2 cellular contexts compared by ENCODE assay signal in the genomic region with DNA sequence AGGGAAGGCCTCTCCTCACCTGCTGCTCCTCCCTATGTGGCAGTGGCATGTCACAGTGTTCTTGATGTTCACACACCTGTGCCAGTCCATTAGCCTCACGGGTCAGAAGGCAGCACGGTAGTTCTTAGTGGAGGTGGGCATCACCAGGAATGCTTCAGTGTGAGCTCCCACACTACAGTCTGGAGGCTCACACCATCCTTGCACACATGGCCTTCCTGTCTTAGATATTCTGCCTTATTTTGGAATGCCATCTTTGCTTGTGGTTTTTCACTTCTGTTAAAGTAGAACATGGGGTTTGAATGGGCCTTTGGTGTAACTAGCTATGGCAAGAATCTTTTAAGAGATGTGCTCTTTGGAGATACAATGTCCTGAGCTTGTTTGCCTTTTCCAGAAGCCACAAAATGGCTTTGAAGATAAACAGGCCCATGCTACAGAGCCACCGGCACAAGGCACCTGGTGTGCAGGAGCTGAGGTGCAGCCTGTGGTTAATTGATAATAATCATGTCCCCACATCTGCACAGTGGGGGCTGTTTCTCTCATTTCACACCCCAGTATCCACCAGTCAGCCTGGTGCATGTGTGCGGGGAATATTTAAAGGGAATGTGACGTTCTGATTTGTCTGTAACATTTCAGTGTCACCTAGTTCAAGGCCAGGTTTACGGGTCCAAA.
TF ChIP-seq lines count a peak whose summit lies in the region.

No MANE protein-coding gene starts in this region.

TF ChIP-seq in GM23338, 12 proteins besides CTCF, POLR2A, EP300 and RAD21:
- TF ChIP-seq EZH2 (IDR thresholded peaks at IDR 0.05; ENCODE audit: low read depth, unreplicated experiment) (no peak), POLR2AphosphoS5 (IDR thresholded peaks at IDR 0.05; ENCODE audit: low read depth) (no peak)

TF ChIP-seq in K562, 482 proteins besides CTCF, POLR2A, EP300 and RAD21:
- TF ChIP-seq, protein P1, sequence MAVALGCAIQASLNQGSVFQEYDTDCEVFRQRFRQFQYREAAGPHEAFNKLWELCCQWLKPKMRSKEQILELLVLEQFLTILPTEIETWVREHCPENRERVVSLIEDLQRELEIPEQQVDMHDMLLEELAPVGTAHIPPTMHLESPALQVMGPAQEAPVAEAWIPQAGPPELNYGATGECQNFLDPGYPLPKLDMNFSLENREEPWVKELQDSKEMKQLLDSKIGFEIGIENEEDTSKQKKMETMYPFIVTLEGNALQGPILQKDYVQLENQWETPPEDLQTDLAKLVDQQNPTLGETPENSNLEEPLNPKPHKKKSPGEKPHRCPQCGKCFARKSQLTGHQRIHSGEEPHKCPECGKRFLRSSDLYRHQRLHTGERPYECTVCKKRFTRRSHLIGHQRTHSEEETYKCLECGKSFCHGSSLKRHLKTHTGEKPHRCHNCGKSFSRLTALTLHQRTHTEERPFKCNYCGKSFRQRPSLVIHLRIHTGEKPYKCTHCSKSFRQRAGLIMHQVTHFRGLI (CRISPR knock-in tag; IDR thresholded peaks at IDR 0.05), result no peak
- TF ChIP-seq RBM17 (IDR thresholded peaks at IDR 0.05; ENCODE audit: borderline replicate concordance, low read depth, low read length) (no peak), NONO (IDR thresholded peaks at IDR 0.05; ENCODE audit: low read depth in 2 of 2, low read length in 1 of 2) (no peak), ZKSCAN8 (CRISPR knock-in tag; IDR thresholded peaks at IDR 0.05) (no peak), TAF9B (IDR thresholded peaks at IDR 0.05; ENCODE audit: partially characterized antibody) (no peak), TEAD4 (IDR thresholded peaks at IDR 0.05; ENCODE audit: low read length) (peak; percentile 57; the same call in 1 of the 2 replicates), TEAD4 (CRISPR knock-in tag; IDR thresholded peaks at IDR 0.05; ENCODE audit: borderline replicate concordance) (no peak), TOE1 (IDR thresholded peaks at IDR 0.05; ENCODE audit: borderline replicate concordance) (no peak), TOE1 (CRISPR knock-in tag; IDR thresholded peaks at IDR 0.05; ENCODE audit: borderline replicate concordance, low read depth) (no peak), CBFA2T2 (conservative IDR thresholded peaks at IDR 0.05) (peak; percentile 61), CBX3 (IDR thresholded peaks at IDR 0.05; ENCODE audit: borderline replicate concordance in 1 of 2, low read length in 2 of 2) (0 out of 3 replicates have a peak, but pooled peaks of 1 of the 2 experiments have one; percentile 41), CBFA2T3 (IDR thresholded peaks at IDR 0.05) (peak; percentile 79), SP2 (IDR thresholded peaks at IDR 0.05; ENCODE audit: extremely low read depth, low read depth, low read length, poor library complexity, severe bottlenecking) (no peak), KLF16 (IDR thresholded peaks at IDR 0.05) (0 out of 2 replicates have a peak, but pooled peaks have one; percentile 23), IFI16 (CRISPR knock-in tag; IDR thresholded peaks at IDR 0.05) (no peak), MYC (IDR thresholded peaks at IDR 0.05; ENCODE audit: low read depth, low read length) (no peak), MYC (CRISPR knock-in tag; IDR thresholded peaks at IDR 0.05; ENCODE audit: borderline replicate concordance, low read depth) (no peak), FOXA3 (CRISPR knock-in tag; conservative IDR thresholded peaks at IDR 0.05 in 1 of 2, IDR thresholded peaks at IDR 0.05 in 1 of 2) (no peak), ZNF134 (CRISPR knock-in tag; conservative IDR thresholded peaks at IDR 0.05) (no peak), TCF3 (CRISPR knock-in tag; IDR thresholded peaks at IDR 0.05) (peak; percentile 46; the same call in 1 of the 2 replicates), MTA1 (IDR thresholded peaks at IDR 0.05; ENCODE audit: borderline replicate concordance) (no peak), NCOA1 (IDR thresholded peaks at IDR 0.05; ENCODE audit: low read depth) (no peak), BRD9 (IDR thresholded peaks at IDR 0.05; ENCODE audit: low read depth, partially characterized antibody) (no peak), NFIC (IDR thresholded peaks at IDR 0.05) (no peak), ZNF324 (CRISPR knock-in tag; IDR thresholded peaks at IDR 0.05) (peak; percentile 96), TAL1 (IDR thresholded peaks at IDR 0.05) (peak; percentile 34; the same call in 1 of the 2 replicates), PHF21A (IDR thresholded peaks at IDR 0.05; ENCODE audit: borderline replicate concordance, low read depth) (no peak), CCNT2 (IDR thresholded peaks at IDR 0.05; ENCODE audit: borderline replicate concordance, extremely low read depth, insufficient read length, low read depth, low read length) (no peak), E2F3 (CRISPR knock-in tag; IDR thresholded peaks at IDR 0.05) (no peak), TEAD1 (CRISPR knock-in tag; IDR thresholded peaks at IDR 0.05) (0 out of 4 replicates have a peak, but pooled peaks of 1 of the 2 experiments have one; percentile 34), BCOR (IDR thresholded peaks at IDR 0.05) (no peak), ZNF311 (CRISPR knock-in tag; IDR thresholded peaks at IDR 0.05) (no peak), POLR2G (IDR thresholded peaks at IDR 0.05; ENCODE audit: low read depth, low read length) (no peak), FOSL1 (tag; conservative IDR thresholded peaks at IDR 0.05) (no peak), ZNF699 (CRISPR knock-in tag; IDR thresholded peaks at IDR 0.05; ENCODE audit: insufficient replicate concordance) (no peak)
- TF ChIP-seq, protein P2, sequence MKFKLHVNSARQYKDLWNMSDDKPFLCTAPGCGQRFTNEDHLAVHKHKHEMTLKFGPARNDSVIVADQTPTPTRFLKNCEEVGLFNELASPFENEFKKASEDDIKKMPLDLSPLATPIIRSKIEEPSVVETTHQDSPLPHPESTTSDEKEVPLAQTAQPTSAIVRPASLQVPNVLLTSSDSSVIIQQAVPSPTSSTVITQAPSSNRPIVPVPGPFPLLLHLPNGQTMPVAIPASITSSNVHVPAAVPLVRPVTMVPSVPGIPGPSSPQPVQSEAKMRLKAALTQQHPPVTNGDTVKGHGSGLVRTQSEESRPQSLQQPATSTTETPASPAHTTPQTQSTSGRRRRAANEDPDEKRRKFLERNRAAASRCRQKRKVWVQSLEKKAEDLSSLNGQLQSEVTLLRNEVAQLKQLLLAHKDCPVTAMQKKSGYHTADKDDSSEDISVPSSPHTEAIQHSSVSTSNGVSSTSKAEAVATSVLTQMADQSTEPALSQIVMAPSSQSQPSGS (CRISPR knock-in tag; IDR thresholded peaks at IDR 0.05), result no peak
- TF ChIP-seq, protein P3, sequence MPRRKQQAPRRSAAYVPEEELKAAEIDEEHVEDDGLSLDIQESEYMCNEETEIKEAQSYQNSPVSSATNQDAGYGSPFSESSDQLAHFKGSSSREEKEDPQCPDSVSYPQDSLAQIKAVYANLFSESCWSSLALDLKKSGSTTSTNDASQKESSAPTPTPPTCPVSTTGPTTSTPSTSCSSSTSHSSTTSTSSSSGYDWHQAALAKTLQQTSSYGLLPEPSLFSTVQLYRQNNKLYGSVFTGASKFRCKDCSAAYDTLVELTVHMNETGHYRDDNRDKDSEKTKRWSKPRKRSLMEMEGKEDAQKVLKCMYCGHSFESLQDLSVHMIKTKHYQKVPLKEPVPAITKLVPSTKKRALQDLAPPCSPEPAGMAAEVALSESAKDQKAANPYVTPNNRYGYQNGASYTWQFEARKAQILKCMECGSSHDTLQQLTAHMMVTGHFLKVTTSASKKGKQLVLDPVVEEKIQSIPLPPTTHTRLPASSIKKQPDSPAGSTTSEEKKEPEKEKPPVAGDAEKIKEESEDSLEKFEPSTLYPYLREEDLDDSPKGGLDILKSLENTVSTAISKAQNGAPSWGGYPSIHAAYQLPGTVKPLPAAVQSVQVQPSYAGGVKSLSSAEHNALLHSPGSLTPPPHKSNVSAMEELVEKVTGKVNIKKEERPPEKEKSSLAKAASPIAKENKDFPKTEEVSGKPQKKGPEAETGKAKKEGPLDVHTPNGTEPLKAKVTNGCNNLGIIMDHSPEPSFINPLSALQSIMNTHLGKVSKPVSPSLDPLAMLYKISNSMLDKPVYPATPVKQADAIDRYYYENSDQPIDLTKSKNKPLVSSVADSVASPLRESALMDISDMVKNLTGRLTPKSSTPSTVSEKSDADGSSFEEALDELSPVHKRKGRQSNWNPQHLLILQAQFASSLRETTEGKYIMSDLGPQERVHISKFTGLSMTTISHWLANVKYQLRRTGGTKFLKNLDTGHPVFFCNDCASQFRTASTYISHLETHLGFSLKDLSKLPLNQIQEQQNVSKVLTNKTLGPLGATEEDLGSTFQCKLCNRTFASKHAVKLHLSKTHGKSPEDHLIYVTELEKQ (CRISPR knock-in tag; IDR thresholded peaks at IDR 0.05), result no peak
- TF ChIP-seq, protein P4, sequence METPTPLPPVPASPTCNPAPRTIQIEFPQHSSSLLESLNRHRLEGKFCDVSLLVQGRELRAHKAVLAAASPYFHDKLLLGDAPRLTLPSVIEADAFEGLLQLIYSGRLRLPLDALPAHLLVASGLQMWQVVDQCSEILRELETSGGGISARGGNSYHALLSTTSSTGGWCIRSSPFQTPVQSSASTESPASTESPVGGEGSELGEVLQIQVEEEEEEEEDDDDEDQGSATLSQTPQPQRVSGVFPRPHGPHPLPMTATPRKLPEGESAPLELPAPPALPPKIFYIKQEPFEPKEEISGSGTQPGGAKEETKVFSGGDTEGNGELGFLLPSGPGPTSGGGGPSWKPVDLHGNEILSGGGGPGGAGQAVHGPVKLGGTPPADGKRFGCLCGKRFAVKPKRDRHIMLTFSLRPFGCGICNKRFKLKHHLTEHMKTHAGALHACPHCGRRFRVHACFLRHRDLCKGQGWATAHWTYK (CRISPR knock-in tag; IDR thresholded peaks at IDR 0.05), result no peak
- TF ChIP-seq, protein P5, sequence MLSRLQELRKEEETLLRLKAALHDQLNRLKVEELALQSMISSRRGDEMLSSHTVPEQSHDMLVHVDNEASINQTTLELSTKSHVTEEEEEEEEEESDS (CRISPR knock-in tag; IDR thresholded peaks at IDR 0.05), result no peak
- TF ChIP-seq, protein P6, sequence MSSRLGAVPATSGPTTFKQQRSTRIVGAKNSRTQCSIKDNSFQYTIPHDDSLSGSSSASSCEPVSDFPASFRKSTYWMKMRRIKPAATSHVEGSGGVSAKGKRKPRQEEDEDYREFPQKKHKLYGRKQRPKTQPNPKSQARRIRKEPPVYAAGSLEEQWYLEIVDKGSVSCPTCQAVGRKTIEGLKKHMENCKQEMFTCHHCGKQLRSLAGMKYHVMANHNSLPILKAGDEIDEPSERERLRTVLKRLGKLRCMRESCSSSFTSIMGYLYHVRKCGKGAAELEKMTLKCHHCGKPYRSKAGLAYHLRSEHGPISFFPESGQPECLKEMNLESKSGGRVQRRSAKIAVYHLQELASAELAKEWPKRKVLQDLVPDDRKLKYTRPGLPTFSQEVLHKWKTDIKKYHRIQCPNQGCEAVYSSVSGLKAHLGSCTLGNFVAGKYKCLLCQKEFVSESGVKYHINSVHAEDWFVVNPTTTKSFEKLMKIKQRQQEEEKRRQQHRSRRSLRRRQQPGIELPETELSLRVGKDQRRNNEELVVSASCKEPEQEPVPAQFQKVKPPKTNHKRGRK (tag; IDR thresholded peaks at IDR 0.05), result no peak
TF ChIP-seq in K562: peak in this region for 9.
